1 cellular context compared by ENCODE assay signal in genomic region chr1:234961468-234962339, GRCh38.
TF ChIP-seq lines count a peak whose summit lies in the region.

No MANE protein-coding gene starts in this region.

TF ChIP-seq in GM12878, 131 proteins besides CTCF, POLR2A, EP300 and RAD21 (continued from another document and continues in another):
- no peak for TF ChIP-seq ZBTB11 (CRISPR knock-in tag; IDR thresholded peaks at IDR 0.05)
- no peak for TF ChIP-seq SIN3A (IDR thresholded peaks at IDR 0.05; ENCODE audit: low read depth, low read length)
- no peak for TF ChIP-seq TCF12 (IDR thresholded peaks at IDR 0.05; ENCODE audit: low read depth, low read length)
- 0 out of 4 replicates have a peak, but pooled peaks of 1 of the 2 experiments have one; percentile 14 for TF ChIP-seq BHLHE40 (IDR thresholded peaks at IDR 0.05; ENCODE audit: borderline replicate concordance in 1 of 2, low read depth in 2 of 2, low read length in 1 of 2)
- no peak for TF ChIP-seq RELA (IDR thresholded peaks at IDR 0.05; ENCODE audit: borderline replicate concordance, partially characterized antibody)
- TF ChIP-seq HCFC1 (IDR thresholded peaks at IDR 0.05; ENCODE audit: low read length) = no peak
- no peak for TF ChIP-seq NR2C2 (IDR thresholded peaks at IDR 0.05; ENCODE audit: borderline replicate concordance, control insufficient read depth, insufficient read length, low read depth)
- TF ChIP-seq, protein P1, sequence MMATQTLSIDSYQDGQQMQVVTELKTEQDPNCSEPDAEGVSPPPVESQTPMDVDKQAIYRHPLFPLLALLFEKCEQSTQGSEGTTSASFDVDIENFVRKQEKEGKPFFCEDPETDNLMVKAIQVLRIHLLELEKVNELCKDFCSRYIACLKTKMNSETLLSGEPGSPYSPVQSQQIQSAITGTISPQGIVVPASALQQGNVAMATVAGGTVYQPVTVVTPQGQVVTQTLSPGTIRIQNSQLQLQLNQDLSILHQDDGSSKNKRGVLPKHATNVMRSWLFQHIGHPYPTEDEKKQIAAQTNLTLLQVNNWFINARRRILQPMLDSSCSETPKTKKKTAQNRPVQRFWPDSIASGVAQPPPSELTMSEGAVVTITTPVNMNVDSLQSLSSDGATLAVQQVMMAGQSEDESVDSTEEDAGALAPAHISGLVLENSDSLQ (IDR thresholded peaks at IDR 0.05) = no peak
- no peak for TF ChIP-seq NFIC (IDR thresholded peaks at IDR 0.05; ENCODE audit: low read depth, low read length)
- TF ChIP-seq ZNF274 (IDR thresholded peaks at IDR 0.05; ENCODE audit: insufficient read depth, insufficient read length) = no peak
- TF ChIP-seq STAT3 (IDR thresholded peaks at IDR 0.05; ENCODE audit: low read depth, low read length) = no peak
- no peak for TF ChIP-seq FOS (IDR thresholded peaks at IDR 0.05; ENCODE audit: borderline replicate concordance, extremely low read depth, insufficient read length)
- TF ChIP-seq IKZF2 (IDR thresholded peaks at IDR 0.05) = no peak
- TF ChIP-seq LARP7 (IDR thresholded peaks at IDR 0.05) = peak; percentile 61
- no peak for TF ChIP-seq STAT1 (conservative IDR thresholded peaks at IDR 0.05)
- TF ChIP-seq RFX5 (IDR thresholded peaks at IDR 0.05; ENCODE audit: low read depth, low read length) = no peak
- no peak for TF ChIP-seq HDAC6 (IDR thresholded peaks at IDR 0.05; ENCODE audit: unreplicated experiment)
- no peak for TF ChIP-seq CREB1 (IDR thresholded peaks at IDR 0.05; ENCODE audit: low read depth)
- TF ChIP-seq CREM (IDR thresholded peaks at IDR 0.05; ENCODE audit: low read depth) = peak; percentile 85
- 0 out of 2 replicates have a peak, but pooled peaks have one; percentile 68 for TF ChIP-seq SMARCA5 (IDR thresholded peaks at IDR 0.05)
- no peak for TF ChIP-seq KLF5 (IDR thresholded peaks at IDR 0.05; ENCODE audit: partially characterized antibody)
- TF ChIP-seq JUND (IDR thresholded peaks at IDR 0.05; ENCODE audit: low read depth, low read length) = no peak
- TF ChIP-seq JUNB (IDR thresholded peaks at IDR 0.05) = 0 out of 2 replicates have a peak, but pooled peaks have one; percentile 16
- no peak for TF ChIP-seq BRCA1 (IDR thresholded peaks at IDR 0.05; ENCODE audit: low read depth, low read length)
- TF ChIP-seq TCF3 (IDR thresholded peaks at IDR 0.05; ENCODE audit: borderline replicate concordance, insufficient read depth, low read depth, low read length) = no peak
- TF ChIP-seq CHD2 (IDR thresholded peaks at IDR 0.05; ENCODE audit: borderline replicate concordance, low read depth, low read length) = no peak
- TF ChIP-seq EZH2 (IDR thresholded peaks at IDR 0.05; ENCODE audit: borderline replicate concordance, control insufficient read depth, low read depth, low read length) = no peak
- 0 out of 2 replicates have a peak, but pooled peaks have one; percentile 4 for TF ChIP-seq EED (IDR thresholded peaks at IDR 0.05; ENCODE audit: low read depth)
- TF ChIP-seq KAT2A (conservative IDR thresholded peaks at IDR 0.05; ENCODE audit: control insufficient read depth, low read depth, low read length) = no peak
- TF ChIP-seq ZNF592 (IDR thresholded peaks at IDR 0.05) = no peak
- no peak for TF ChIP-seq KDM1A (IDR thresholded peaks at IDR 0.05; ENCODE audit: borderline replicate concordance)
- TF ChIP-seq SUPT20H (IDR thresholded peaks at IDR 0.05; ENCODE audit: borderline replicate concordance, control insufficient read depth, low read depth, low read length) = no peak
- TF ChIP-seq NKRF (conservative IDR thresholded peaks at IDR 0.05) = no peak
- TF ChIP-seq TCF7 (IDR thresholded peaks at IDR 0.05; ENCODE audit: borderline replicate concordance) = no peak
- no peak; the same call in none of the 2 replicates for TF ChIP-seq SMAD5 (IDR thresholded peaks at IDR 0.05; ENCODE audit: low read depth)
- TF ChIP-seq YY1 (IDR thresholded peaks at IDR 0.05; ENCODE audit: low read depth, low read length) = 0 out of 2 replicates have a peak, but pooled peaks have one; percentile 10
- TF ChIP-seq ATF7 (IDR thresholded peaks at IDR 0.05; ENCODE audit: low read depth) = peak; percentile 36
- no peak for TF ChIP-seq IRF4 (IDR thresholded peaks at IDR 0.05; ENCODE audit: low read depth, low read length)
- TF ChIP-seq, protein P2, sequence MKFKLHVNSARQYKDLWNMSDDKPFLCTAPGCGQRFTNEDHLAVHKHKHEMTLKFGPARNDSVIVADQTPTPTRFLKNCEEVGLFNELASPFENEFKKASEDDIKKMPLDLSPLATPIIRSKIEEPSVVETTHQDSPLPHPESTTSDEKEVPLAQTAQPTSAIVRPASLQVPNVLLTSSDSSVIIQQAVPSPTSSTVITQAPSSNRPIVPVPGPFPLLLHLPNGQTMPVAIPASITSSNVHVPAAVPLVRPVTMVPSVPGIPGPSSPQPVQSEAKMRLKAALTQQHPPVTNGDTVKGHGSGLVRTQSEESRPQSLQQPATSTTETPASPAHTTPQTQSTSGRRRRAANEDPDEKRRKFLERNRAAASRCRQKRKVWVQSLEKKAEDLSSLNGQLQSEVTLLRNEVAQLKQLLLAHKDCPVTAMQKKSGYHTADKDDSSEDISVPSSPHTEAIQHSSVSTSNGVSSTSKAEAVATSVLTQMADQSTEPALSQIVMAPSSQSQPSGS (IDR thresholded peaks at IDR 0.05; ENCODE audit: low read length) = no peak
- TF ChIP-seq SUZ12 (IDR thresholded peaks at IDR 0.05; ENCODE audit: unreplicated experiment) = no peak
- TF ChIP-seq REST (IDR thresholded peaks at IDR 0.05; ENCODE audit: low read depth, low read length) = no peak
- no peak for TF ChIP-seq CUX1 (IDR thresholded peaks at IDR 0.05; ENCODE audit: insufficient replicate concordance, low read depth, low read length)
